In the genomic region with DNA sequence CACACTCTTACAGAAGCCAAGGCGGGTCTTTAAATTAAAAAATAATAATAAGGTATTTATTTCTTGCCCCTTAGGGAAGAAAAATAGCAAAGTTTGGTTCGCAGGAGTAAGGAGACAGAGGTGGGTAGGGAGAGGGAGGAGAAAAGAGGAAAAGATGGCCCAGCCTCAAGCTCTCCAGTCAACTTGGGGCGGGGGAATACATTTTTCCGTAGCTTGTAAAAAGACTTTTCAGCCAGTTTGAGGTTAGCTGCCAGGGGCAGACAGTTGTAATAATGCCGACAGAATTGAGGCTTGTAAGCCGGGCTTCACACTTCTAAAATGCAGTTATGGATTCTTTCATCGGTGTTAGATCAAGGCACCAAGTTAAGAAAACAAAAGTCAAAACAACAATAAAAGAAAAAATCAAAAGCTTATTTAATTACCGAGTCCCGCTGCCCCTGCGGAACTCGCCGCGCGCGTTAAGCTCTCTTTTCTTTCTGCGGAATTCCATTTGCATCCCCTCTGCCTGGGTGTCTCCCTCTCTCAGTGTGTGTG, we compare ENCODE assay signal across 11 cellular contexts. TPM values are rescaled to one million over a fixed set of nuclear protein-coding genes. Genes with fewer than 3 reads are reported as not detected.
A peak's percentile ranks its signal among the peaks of the same experiment; 100 is the strongest.
DNase-seq lines count a peak whose midpoint lies in the region; ATAC-seq and TF ChIP-seq lines count a peak whose summit lies in the region.
"Had no signal": no experiment of that assay in that cellular context is flagged by ENCODE, and none has a peak within 500 bp of the region (broad histone marks: within the 10 kb centered on the region; RNA-seq: fewer than 3 reads in every experiment).

No MANE protein-coding gene starts in this region.

- no peak overlapping the region for H3K27ac ChIP-seq in GM23338 (ENCODE audit: low read depth)
- H3K27ac ChIP-seq in neuronal stem cell (replicated peaks; ENCODE audit: low read length), result no peak overlapping the region

- H3K4me2 ChIP-seq in GM23338 (peak overlapping the region; percentile 75), neuronal stem cell (ENCODE audit: insufficient read depth, low read length, poor library complexity, severe bottlenecking) (no peak overlapping the region)

- no peak for ATAC-seq in GM23338
- no peak for ATAC-seq in central memory CD8-positive, alpha-beta T cell (replicated peaks; ENCODE audit: extremely low read depth, poor library complexity, severe bottlenecking)
- no peak for ATAC-seq in HG02981 (IDR thresholded peaks at IDR 0.05; ENCODE audit: unreplicated experiment)
- no peak for ATAC-seq in GM19463 (IDR thresholded peaks at IDR 0.05; ENCODE audit: unreplicated experiment)
- ATAC-seq in HG03175 (IDR thresholded peaks at IDR 0.05; ENCODE audit: unreplicated experiment), result no peak
- ATAC-seq: HepG2 had no signal

- peak overlapping the region; percentile 36; the same call in 1 of the 2 replicates for H3K4me3 ChIP-seq in AG10803 (ENCODE audit: low read length)
- peak overlapping the region; percentile 43 for H3K4me3 ChIP-seq in GM23338
- H3K4me3 ChIP-seq in neuronal stem cell (ENCODE audit: low read length in 2 of 2), result no peak overlapping the region

- no peak overlapping the region for H3K27ac Mint-ChIP-seq in GM23338
- no peak overlapping the region for H3K27ac Mint-ChIP-seq in central memory CD8-positive, alpha-beta T cell (ENCODE audit: low read depth)

- peaks cover 52% of the 10 kb centered on the region for H3F3A ChIP-seq in GM23338 (replicated peaks; ENCODE audit: low read depth)

- H3K4me3 Mint-ChIP-seq in GM23338, result peak overlapping the region; percentile 51
- peak overlapping the region; percentile 29 for H3K4me3 Mint-ChIP-seq in central memory CD8-positive, alpha-beta T cell

- H3K9me2 ChIP-seq in GM23338 (ENCODE audit: insufficient read depth), result no peaks in the 10 kb centered on the region

- no peaks in the 10 kb centered on the region for H3K79me2 ChIP-seq in GM23338 (replicated peaks; ENCODE audit: insufficient read depth)

- no CpG with 5 or more reads among the region's 16 CpGs for WGBS in neuronal stem cell (ENCODE audit: extremely low coverage in 2 of 2, insufficient read length in 2 of 2, insufficient replicate concordance in 1 of 2), 2 donors

- H2AK5ac ChIP-seq in neuronal stem cell (ENCODE audit: low read depth, low read length), result no peak overlapping the region

- H3K23ac ChIP-seq in neuronal stem cell (ENCODE audit: low read depth, low read length, poor library complexity), result no peak overlapping the region

- no peak for DNase-seq in AG10803 (ENCODE audit: low read depth)
- no peak for DNase-seq in GM23338 (ENCODE audit: low spot score)
- DNase-seq in central memory CD8-positive, alpha-beta T cell (ENCODE audit: low spot score in 2 of 2), result no peak
- no peak for DNase-seq in neuronal stem cell (ENCODE audit: low spot score)
- no peak for DNase-seq in stimulated activated CD4-positive, alpha-beta T cell treated with anti-CD3 and anti-CD28 coated beads, Interleukin-4, amount 100 ng/mL, for 1 hour
- DNase-seq: activated CD4-positive, CD25-positive, alpha-beta regulatory T cell treated with anti-CD3 and anti-CD28 coated beads, Interleukin-2, amount 50 U/mL, for 72 hours; DND-41 had no signal

- H3K4me1 ChIP-seq in GM23338 (ENCODE audit: insufficient read depth) (peaks cover 57% of the 10 kb centered on the region), neuronal stem cell (ENCODE audit: control insufficient read depth in 2 of 2, insufficient read depth in 1 of 2, low read depth in 1 of 2, low read length in 2 of 2) (peaks cover 3 to 14% of the 10 kb centered on the region in 2 donors)

- H2BK15ac ChIP-seq in neuronal stem cell (ENCODE audit: low read length), result no peak overlapping the region

- H2BK12ac ChIP-seq in neuronal stem cell (ENCODE audit: low read length), result no peak overlapping the region

- no peaks in the 10 kb centered on the region for H3K36me3 Mint-ChIP-seq in GM23338 (ENCODE audit: low read depth)
- H3K36me3 Mint-ChIP-seq in central memory CD8-positive, alpha-beta T cell (ENCODE audit: insufficient read depth), result peaks cover 9% of the 10 kb centered on the region

- H3K27me3 ChIP-seq in GM23338 (ENCODE audit: insufficient read depth), result peaks cover 100% of the 10 kb centered on the region
- H3K27me3 ChIP-seq in neuronal stem cell (ENCODE audit: control insufficient read depth in 3 of 3, insufficient read depth in 3 of 3, low read depth in 1 of 3, low read length in 3 of 3), result peaks cover 74 to 100% (median 98%) of the 10 kb centered on the region in 3 experiments

- H3K27me3 Mint-ChIP-seq in GM23338 (ENCODE audit: insufficient read depth, low read depth, poor library complexity), result peaks cover 97% of the 10 kb centered on the region
- H3K27me3 Mint-ChIP-seq in central memory CD8-positive, alpha-beta T cell, result peaks cover 89% of the 10 kb centered on the region

- H3K9me3 ChIP-seq in neuronal stem cell (replicated peaks in 1 of 2; ENCODE audit: control insufficient read depth in 2 of 2, insufficient read depth in 1 of 2, low read depth in 1 of 2, low read length in 2 of 2), result peaks cover 3 to 10% of the 10 kb centered on the region in 2 donors

- no peak overlapping the region for H3K18ac ChIP-seq in neuronal stem cell (ENCODE audit: low read length)

- no peak overlapping the region for H2AFZ ChIP-seq in GM23338
- peak overlapping the region; percentile 51 for H2AFZ ChIP-seq in neuronal stem cell (ENCODE audit: low read length)

- H4K8ac ChIP-seq in neuronal stem cell (ENCODE audit: low read depth, low read length), result no peak overlapping the region

- no peaks in the 10 kb centered on the region for H3K36me3 ChIP-seq in GM23338 (ENCODE audit: insufficient read depth)
- no peaks in the 10 kb centered on the region for H3K36me3 ChIP-seq in neuronal stem cell (replicated peaks in 1 of 2; ENCODE audit: control insufficient read depth in 2 of 2, insufficient read depth in 2 of 2, low read length in 2 of 2)

- no peaks in the 10 kb centered on the region for H3K9me3 Mint-ChIP-seq in GM23338
- H3K9me3 Mint-ChIP-seq in central memory CD8-positive, alpha-beta T cell, result no peaks in the 10 kb centered on the region

- H4K91ac ChIP-seq in neuronal stem cell (ENCODE audit: low read depth, low read length, poor library complexity), result no peak overlapping the region

- H3K4me1 Mint-ChIP-seq in GM23338, result peaks cover 51% of the 10 kb centered on the region
- peaks cover 17% of the 10 kb centered on the region for H3K4me1 Mint-ChIP-seq in central memory CD8-positive, alpha-beta T cell

- H3K14ac ChIP-seq in neuronal stem cell (ENCODE audit: low read length), result no peak overlapping the region

- no peak for TF ChIP-seq CTCF in AG10803 (conservative IDR thresholded peaks at IDR 0.05; ENCODE audit: low read length)
- TF ChIP-seq CTCF in GM23338 (conservative IDR thresholded peaks at IDR 0.05; ENCODE audit: low read depth in 2 of 2), result no peak

- peaks cover 43% of the 10 kb centered on the region for H4K20me1 ChIP-seq in GM23338 (replicated peaks; ENCODE audit: insufficient read depth)

- H3K79me1 ChIP-seq in neuronal stem cell (ENCODE audit: low read depth, low read length), result no peaks in the 10 kb centered on the region

- H3K9ac ChIP-seq in neuronal stem cell (ENCODE audit: low read depth, low read length, poor library complexity), result no peak overlapping the region

- no peak overlapping the region for H3K4ac ChIP-seq in neuronal stem cell (ENCODE audit: low read length)

- no peak overlapping the region for H2BK5ac ChIP-seq in neuronal stem cell (ENCODE audit: low read length)

- H2BK120ac ChIP-seq in neuronal stem cell (ENCODE audit: low read depth, low read length), result no peak overlapping the region

TF ChIP-seq in GM23338, 12 proteins besides CTCF, POLR2A, EP300 and RAD21:
- peak; percentile 76 for TF ChIP-seq EZH2 (IDR thresholded peaks at IDR 0.05; ENCODE audit: low read depth, unreplicated experiment)
- TF ChIP-seq, protein P1, sequence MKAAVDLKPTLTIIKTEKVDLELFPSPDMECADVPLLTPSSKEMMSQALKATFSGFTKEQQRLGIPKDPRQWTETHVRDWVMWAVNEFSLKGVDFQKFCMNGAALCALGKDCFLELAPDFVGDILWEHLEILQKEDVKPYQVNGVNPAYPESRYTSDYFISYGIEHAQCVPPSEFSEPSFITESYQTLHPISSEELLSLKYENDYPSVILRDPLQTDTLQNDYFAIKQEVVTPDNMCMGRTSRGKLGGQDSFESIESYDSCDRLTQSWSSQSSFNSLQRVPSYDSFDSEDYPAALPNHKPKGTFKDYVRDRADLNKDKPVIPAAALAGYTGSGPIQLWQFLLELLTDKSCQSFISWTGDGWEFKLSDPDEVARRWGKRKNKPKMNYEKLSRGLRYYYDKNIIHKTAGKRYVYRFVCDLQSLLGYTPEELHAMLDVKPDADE (IDR thresholded peaks at IDR 0.05), result no peak

RNA-seq across cellular contexts. Expression of a gene that starts 0.5 kb away (rescaled TPM):
- not detected in 2 replicates for total RNA-seq in GM23338 (2014; rRNA removed; shearing (Covaris generic))
- not detected in 2 replicates for polyA plus RNA-seq in GM23338 (2016; fragmentation: Nextera tagmentation; extraction: Ambion mirVana)
- polyA plus RNA-seq in neuronal stem cell (2013, experiment 1 of 2), result not detected
- polyA plus RNA-seq in neuronal stem cell (2013, experiment 2 of 2), result not detected
- total RNA-seq: HepG2 had no signal
- polyA plus RNA-seq: HepG2 had no signal

RNA-seq across cellular contexts. Expression of a gene that starts 42.2 kb away (rescaled TPM):
- not detected in 2 replicates for total RNA-seq in GM23338 (2014; rRNA removed; shearing (Covaris generic))
- not detected in 2 replicates for polyA plus RNA-seq in GM23338 (2016; fragmentation: Nextera tagmentation; extraction: Ambion mirVana)
- not detected for polyA plus RNA-seq in neuronal stem cell (2013, experiment 1 of 2)
- polyA plus RNA-seq in neuronal stem cell (2013, experiment 2 of 2), result not detected

RNA-seq across cellular contexts. Expression of a gene that starts 57.1 kb away (rescaled TPM):
- not detected in 2 replicates for total RNA-seq in GM23338 (2014; rRNA removed; shearing (Covaris generic))
- not detected in 2 replicates for polyA plus RNA-seq in GM23338 (2016; fragmentation: Nextera tagmentation; extraction: Ambion mirVana)
- polyA plus RNA-seq in neuronal stem cell (2013, experiment 1 of 2), result not detected
- polyA plus RNA-seq in neuronal stem cell (2013, experiment 2 of 2), result not detected
- total RNA-seq: HepG2 had no signal
- polyA plus RNA-seq: HepG2 had no signal

Comparison
In these comparisons a context has a peak if more than half of its experiments do, and no peak if none do; other contexts are left out.
1. H3K4me3 ChIP-seq: peak in AG10803 (single experiment) and GM23338 (single experiment); none in neuronal stem cell (0 of 2).